Comparison of ENCODE assay signal across 8 cellular contexts in genomic region chr6:145814035-145814500, GRCh38. TPM values are rescaled to one million over a fixed set of nuclear protein-coding genes. Genes with fewer than 3 reads are reported as not detected.
DNase-seq lines count a peak whose midpoint lies in the region; ATAC-seq lines count a peak whose summit lies in the region.

No MANE protein-coding gene starts in this region.

- peak; percentile 18 for ATAC-seq in GM21528 (IDR thresholded peaks at IDR 0.05; ENCODE audit: low FRiP score, unreplicated experiment)
- no peak for ATAC-seq in stimulated activated naive CD8-positive, alpha-beta T cell treated with anti-CD3 and anti-CD28 coated beads, Interleukin-15, Interleukin-2, amounts not matched to agents 100 U/mL and 50 U/mL, for 24 hours

- peak; percentile 60 for DNase-seq in ELR (ENCODE audit: low read depth)
- peak; percentile 71 for DNase-seq in HT-29 (ENCODE audit: low spot score)
- DNase-seq in SKM-1 (lab: John Stamatoyannopoulos, UW; ENCODE audit: unreplicated experiment), result peak; percentile 45
- peak; percentile 76 for DNase-seq in left kidney (ENCODE audit: low read depth, low spot score)
- peak; percentile 42 for DNase-seq in stimulated activated naive CD8-positive, alpha-beta T cell treated with anti-CD3 and anti-CD28 coated beads, Interleukin-15, Interleukin-2, amounts not matched to agents 100 U/mL and 50 U/mL, for 24 hours
- DNase-seq in cerebellar cortex (ENCODE audit: low spot score), result no peak

- peak overlapping the region; percentile 58 for H3K27ac ChIP-seq in cingulate gyrus (ENCODE audit: low read depth, low read length)

RNA-seq across cellular contexts. Expression of gene FBXO30, which starts 0.5 kb away (rescaled TPM):
- total RNA-seq in HT-29 (2014; rRNA removed; shearing (Covaris generic)), result 1.8 and 1.9 TPM in 2 replicates
